ENCODE assay signal across 9 cellular contexts in the genomic region with DNA sequence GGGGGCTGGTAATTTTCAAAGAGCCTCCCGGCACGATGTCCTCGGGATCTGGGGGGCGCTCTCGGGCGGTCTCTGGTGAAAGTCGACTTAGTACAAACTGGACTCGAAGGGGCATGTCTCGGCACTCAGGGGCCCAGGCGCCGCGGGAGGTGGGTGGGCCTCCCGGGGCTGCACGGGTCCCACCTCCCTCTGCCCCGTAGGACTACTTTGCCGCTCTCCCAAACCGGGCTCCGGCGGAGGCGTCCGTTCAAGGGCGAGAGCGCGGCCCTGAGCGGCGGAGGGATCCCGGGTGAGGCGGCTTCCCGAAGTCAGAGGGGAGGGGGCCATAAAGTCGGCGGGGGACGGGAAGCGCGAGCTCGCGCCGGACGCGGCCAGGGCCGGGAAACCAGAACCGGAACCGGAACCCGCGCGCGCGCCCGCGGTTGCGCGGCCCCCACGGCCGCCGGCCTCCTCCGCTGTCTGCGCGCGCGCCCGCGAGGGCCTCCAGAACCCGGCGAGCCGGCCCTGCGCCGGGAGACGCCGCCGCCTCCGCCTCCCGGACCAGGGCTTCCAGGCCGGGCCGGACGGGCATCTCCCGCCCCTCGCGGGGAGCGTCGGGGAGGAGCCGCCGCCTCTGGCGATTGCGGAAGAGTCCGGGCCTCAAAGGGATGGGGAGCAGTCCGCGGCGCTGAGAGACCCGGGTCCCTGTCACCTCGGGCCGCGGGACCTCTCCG. TPM values are rescaled to one million over a fixed set of nuclear protein-coding genes. Genes with fewer than 3 reads are reported as not detected.
DNase-seq lines count a peak whose midpoint lies in the region; ATAC-seq and TF ChIP-seq lines count a peak whose summit lies in the region.
"Had no signal": no experiment of that assay in that cellular context is flagged by ENCODE, and none has a peak within 500 bp of the region (broad histone marks: within the 10 kb centered on the region; RNA-seq: fewer than 3 reads in every experiment).

A gene with protein sequence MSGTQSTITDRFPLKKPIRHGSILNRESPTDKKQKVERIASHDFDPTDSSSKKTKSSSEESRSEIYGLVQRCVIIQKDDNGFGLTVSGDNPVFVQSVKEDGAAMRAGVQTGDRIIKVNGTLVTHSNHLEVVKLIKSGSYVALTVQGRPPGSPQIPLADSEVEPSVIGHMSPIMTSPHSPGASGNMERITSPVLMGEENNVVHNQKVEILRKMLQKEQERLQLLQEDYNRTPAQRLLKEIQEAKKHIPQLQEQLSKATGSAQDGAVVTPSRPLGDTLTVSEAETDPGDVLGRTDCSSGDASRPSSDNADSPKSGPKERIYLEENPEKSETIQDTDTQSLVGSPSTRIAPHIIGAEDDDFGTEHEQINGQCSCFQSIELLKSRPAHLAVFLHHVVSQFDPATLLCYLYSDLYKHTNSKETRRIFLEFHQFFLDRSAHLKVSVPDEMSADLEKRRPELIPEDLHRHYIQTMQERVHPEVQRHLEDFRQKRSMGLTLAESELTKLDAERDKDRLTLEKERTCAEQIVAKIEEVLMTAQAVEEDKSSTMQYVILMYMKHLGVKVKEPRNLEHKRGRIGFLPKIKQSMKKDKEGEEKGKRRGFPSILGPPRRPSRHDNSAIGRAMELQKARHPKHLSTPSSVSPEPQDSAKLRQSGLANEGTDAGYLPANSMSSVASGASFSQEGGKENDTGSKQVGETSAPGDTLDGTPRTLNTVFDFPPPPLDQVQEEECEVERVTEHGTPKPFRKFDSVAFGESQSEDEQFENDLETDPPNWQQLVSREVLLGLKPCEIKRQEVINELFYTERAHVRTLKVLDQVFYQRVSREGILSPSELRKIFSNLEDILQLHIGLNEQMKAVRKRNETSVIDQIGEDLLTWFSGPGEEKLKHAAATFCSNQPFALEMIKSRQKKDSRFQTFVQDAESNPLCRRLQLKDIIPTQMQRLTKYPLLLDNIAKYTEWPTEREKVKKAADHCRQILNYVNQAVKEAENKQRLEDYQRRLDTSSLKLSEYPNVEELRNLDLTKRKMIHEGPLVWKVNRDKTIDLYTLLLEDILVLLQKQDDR (N-terminal part only) (plus strand): TSS at position 486 of the 713 bp plus-strand sequence. CDS start 831 bp downstream, outside the sequence.

- ATAC-seq in HG03045 (IDR thresholded peaks at IDR 0.05; ENCODE audit: unreplicated experiment), result peak; percentile 75

- peak within 1 kb of the TSS; percentile 96 for H3K27ac Mint-ChIP-seq in chondrocyte (ENCODE audit: unreplicated experiment)

- H3K4me1 Mint-ChIP-seq in chondrocyte (ENCODE audit: low read depth), result peaks cover 65% of the 10 kb centered on the region

- no peaks in the 10 kb centered on the region for H3K27me3 ChIP-seq in kidney epithelial cell (ENCODE audit: control insufficient read depth, insufficient read depth, low read length)

- H3K9me3 Mint-ChIP-seq in chondrocyte (ENCODE audit: low read depth), result no peaks in the 10 kb centered on the region

- H3K4me3 ChIP-seq in kidney epithelial cell (ENCODE audit: low read depth, low read length), result peak within 1 kb of the TSS; percentile 71

- DNase-seq in NOMO-1 (lab: John Stamatoyannopoulos, UW; ENCODE audit: unreplicated experiment in 2 of 2) (peak; percentile 21 to 23), NOMO-1 treated with dmso at 0.1 percent for 144 hours (lab: John Stamatoyannopoulos, UW; ENCODE audit: unreplicated experiment) (no peak), NCI-H2227 treated with DMSO at 0.1 percent for 48 hours (lab: John Stamatoyannopoulos, UW) (peak; percentile 83), chondrocyte (ENCODE audit: low spot score) (peak; percentile 98), kidney epithelial cell (ENCODE audit: low read depth) (no peak)
- DNase-seq in activated CD4-positive, alpha-beta T cell treated with anti-CD3 and anti-CD28 coated beads for 24 hours (ENCODE audit: low read depth in 2 of 2), result peak; percentile 78 to 79
- peak; percentile 44 to 71 for DNase-seq in stimulated activated CD4-positive, alpha-beta T cell treated with anti-CD3 and anti-CD28 coated beads, Interleukin-15, amount 100 ng/mL, for 1 hour (ENCODE audit: low read depth in 1 of 2, low spot score in 1 of 2)
- DNase-seq: DND-41 had no signal

- H3K27me3 Mint-ChIP-seq in chondrocyte (ENCODE audit: low read depth), result no peaks in the 10 kb centered on the region

- peak within 1 kb of the TSS; percentile 99 for H3K4me3 Mint-ChIP-seq in chondrocyte (ENCODE audit: unreplicated experiment)

- H3K36me3 Mint-ChIP-seq in chondrocyte (ENCODE audit: low read depth), result no peaks in the 10 kb centered on the region

- TF ChIP-seq CTCF in chondrocyte (IDR thresholded peaks at IDR 0.05) (peak; percentile 77), kidney epithelial cell (IDR thresholded peaks at IDR 0.05; ENCODE audit: insufficient read depth, low read length, poor library complexity, severe bottlenecking) (peak; percentile 56)

- H3K36me3 ChIP-seq in kidney epithelial cell (ENCODE audit: control insufficient read depth, insufficient read depth, low read length), result no peaks in the 10 kb centered on the region

RNA-seq across cellular contexts. Expression of the gene that starts here (rescaled TPM):
- 71.9 to 93.3 TPM (median 74.2 TPM) in 3 replicates for total RNA-seq in chondrocyte
- total RNA-seq in kidney epithelial cell, result 52.1 and 54.7 TPM in 2 replicates

Comparison
In these comparisons a context has a peak if more than half of its experiments do, and no peak if none do; other contexts are left out.
1. DNase-seq: peak in NOMO-1 (2 of 2), NCI-H2227 treated with DMSO at 0.1 percent for 48 hours (single experiment), activated CD4-positive, alpha-beta T cell treated with anti-CD3 and anti-CD28 coated beads for 24 hours (2 of 2), chondrocyte (single experiment) and stimulated activated CD4-positive, alpha-beta T cell treated with anti-CD3 and anti-CD28 coated beads, Interleukin-15, amount 100 ng/mL, for 1 hour (2 of 2); none in NOMO-1 treated with dmso at 0.1 percent for 144 hours (single experiment) and kidney epithelial cell (single experiment).